In the genomic region with DNA sequence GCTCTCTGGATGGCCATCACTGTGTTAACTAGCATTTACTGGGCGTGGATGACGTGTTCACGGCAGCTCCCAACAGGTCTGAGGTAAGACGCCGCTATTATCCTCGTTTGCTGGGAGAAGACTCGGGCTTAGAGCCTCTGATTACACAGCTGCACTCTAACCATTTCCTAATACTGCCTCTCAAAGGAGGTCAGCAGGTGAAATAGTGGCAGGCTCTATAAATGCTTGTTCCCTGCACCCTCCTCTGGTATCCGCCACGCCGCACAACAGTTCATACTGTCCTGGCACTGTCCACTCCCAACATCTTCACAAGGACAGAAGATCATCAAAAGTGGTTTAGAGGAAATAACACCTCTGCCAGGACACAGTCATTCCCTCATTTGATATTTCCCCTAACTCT, we compare ENCODE assay signal across 16 cellular contexts. TPM values are rescaled to one million over a fixed set of nuclear protein-coding genes. Genes with fewer than 3 reads are reported as not detected.
DNase-seq lines count a peak whose midpoint lies in the region; ATAC-seq and TF ChIP-seq lines count a peak whose summit lies in the region.
"Had no signal": no experiment of that assay in that cellular context is flagged by ENCODE, and none has a peak within 500 bp of the region (broad histone marks: within the 10 kb centered on the region; RNA-seq: fewer than 3 reads in every experiment).

No MANE protein-coding gene starts in this region.

- H3K9ac ChIP-seq in colonic mucosa (ENCODE audit: low read depth in 2 of 2, low read length in 2 of 2) = no peak overlapping the region

- intact Hi-C loops in natural killer cell (cut with micrococcal nuclease) (no loop called here), right cardiac atrium (cut with DNase I) (no loop called here), colonic mucosa (cut with DNase I) (no loop called here)

- H3K4me1 ChIP-seq in right cardiac atrium (ENCODE audit: control insufficient read depth, insufficient read depth, low read length) (peaks cover 61% of the 10 kb centered on the region), colonic mucosa (peaks cover 11% of the 10 kb centered on the region)

- no peak overlapping the region for H3K4me3 ChIP-seq in right cardiac atrium (ENCODE audit: low read length)
- H3K4me3 ChIP-seq in colonic mucosa = no peak overlapping the region
- H3K4me3 ChIP-seq: transverse colon had no signal

- H3K9me3 Mint-ChIP-seq in natural killer cell = no peaks in the 10 kb centered on the region
- H3K9me3 Mint-ChIP-seq in natural killer cell treated with Interleukin-12 subunit alpha and Interleukin-12 subunit beta and Interleukin-15 and Interleukin-18, amount 100 ng/mL, for 72 hours = no peaks in the 10 kb centered on the region
- H3K9me3 Mint-ChIP-seq: activated CD4-positive, alpha-beta T cell treated with anti-CD3 and anti-CD28 coated beads, Interleukin-2, amount 10 ng/mL, durations not matched to agents 24 days and 14 days had no signal

- peak overlapping the region; percentile 2 for H3K4me3 Mint-ChIP-seq in natural killer cell
- no peak overlapping the region for H3K4me3 Mint-ChIP-seq in natural killer cell treated with Interleukin-12 subunit alpha and Interleukin-12 subunit beta and Interleukin-15 and Interleukin-18, amount 100 ng/mL, for 72 hours
- H3K4me3 Mint-ChIP-seq: activated CD4-positive, alpha-beta T cell treated with anti-CD3 and anti-CD28 coated beads, Interleukin-2, amount 10 ng/mL, durations not matched to agents 24 days and 14 days had no signal

- WGBS in right cardiac atrium = 78% methylated on average over 10 of the region's 10 CpGs

- no peaks in the 10 kb centered on the region for H3K27me3 Mint-ChIP-seq in natural killer cell (ENCODE audit: low read depth in 2 of 2)
- H3K27me3 Mint-ChIP-seq in natural killer cell treated with Interleukin-12 subunit alpha and Interleukin-12 subunit beta and Interleukin-15 and Interleukin-18, amount 100 ng/mL, for 72 hours = no peaks in the 10 kb centered on the region
- H3K27me3 Mint-ChIP-seq: activated CD4-positive, alpha-beta T cell treated with anti-CD3 and anti-CD28 coated beads, Interleukin-2, amount 10 ng/mL, durations not matched to agents 24 days and 14 days had no signal

- no peaks in the 10 kb centered on the region for H3K36me3 ChIP-seq in colonic mucosa
- H3K36me3 ChIP-seq: transverse colon had no signal

- no peaks in the 10 kb centered on the region for H3K27me3 ChIP-seq in right cardiac atrium (ENCODE audit: control insufficient read depth, insufficient read depth)
- H3K27me3 ChIP-seq in colonic mucosa = no peaks in the 10 kb centered on the region
- H3K27me3 ChIP-seq: transverse colon had no signal

- TF ChIP-seq CTCF in natural killer cell (IDR thresholded peaks at IDR 0.05) (no peak), colonic mucosa (IDR thresholded peaks at IDR 0.05) (no peak)

- peak overlapping the region; percentile 5 to 49 for H3K27ac Mint-ChIP-seq in natural killer cell
- H3K27ac Mint-ChIP-seq in natural killer cell treated with Interleukin-12 subunit alpha and Interleukin-12 subunit beta and Interleukin-15 and Interleukin-18, amount 100 ng/mL, for 72 hours = peak overlapping the region in 1 of 2 donors; percentile 11
- H3K27ac Mint-ChIP-seq: activated CD4-positive, alpha-beta T cell treated with anti-CD3 and anti-CD28 coated beads, Interleukin-2, amount 10 ng/mL, durations not matched to agents 24 days and 14 days had no signal

- DNase-seq in natural killer cell (no peak), SHP77 (lab: John Stamatoyannopoulos, UW) (peak; percentile 88 to 94), right cardiac atrium (peak in 1 of 3 donors; percentile 45), mucosa of gallbladder (ENCODE audit: low spot score) (no peak), colonic mucosa (no peak)
- no peak for DNase-seq in natural killer cell treated with Interleukin-12 subunit alpha and Interleukin-12 subunit beta and Interleukin-15 and Interleukin-18, amount 100 ng/mL, for 72 hours (ENCODE audit: low spot score)
- DNase-seq: activated CD4-positive, alpha-beta T cell treated with anti-CD3 and anti-CD28 coated beads, Interleukin-2, amount 10 ng/mL, durations not matched to agents 24 days and 14 days; activated naive CD4-positive, alpha-beta T cell treated with Interleukin-2 at 50 U/mL for 16 hours; aorta; DMS79; kidney glomerular epithelial cell; NCI-H187; stimulated activated naive CD4-positive, alpha-beta T cell treated with Interleukin-2 at 50 U/mL for 16 hours; transverse colon had no signal

- H3K36me3 Mint-ChIP-seq in natural killer cell = no peaks in the 10 kb centered on the region
- H3K36me3 Mint-ChIP-seq in natural killer cell treated with Interleukin-12 subunit alpha and Interleukin-12 subunit beta and Interleukin-15 and Interleukin-18, amount 100 ng/mL, for 72 hours = peaks cover 7% of the 10 kb centered on the region

- peaks cover 95 to 96% of the 10 kb centered on the region in 2 donors for H3K4me1 Mint-ChIP-seq in natural killer cell
- peaks cover 76 to 92% of the 10 kb centered on the region in 2 donors for H3K4me1 Mint-ChIP-seq in natural killer cell treated with Interleukin-12 subunit alpha and Interleukin-12 subunit beta and Interleukin-15 and Interleukin-18, amount 100 ng/mL, for 72 hours (ENCODE audit: low read depth in 2 of 2)

- H3K27ac ChIP-seq in right cardiac atrium (ENCODE audit: low read length) (peak overlapping the region; percentile 96), colonic mucosa (no peak overlapping the region)
- H3K27ac ChIP-seq: transverse colon had no signal

- H3K9me3 ChIP-seq in right cardiac atrium (ENCODE audit: control insufficient read depth, low read length) (no peaks in the 10 kb centered on the region), colonic mucosa (no peaks in the 10 kb centered on the region)
- H3K9me3 ChIP-seq: transverse colon had no signal

- ATAC-seq in natural killer cell (no peak), right cardiac atrium (peak; percentile 28 to 73), HG02623 (IDR thresholded peaks at IDR 0.05; ENCODE audit: unreplicated experiment) (no peak), GM21723 (IDR thresholded peaks at IDR 0.05; ENCODE audit: unreplicated experiment) (no peak)
- ATAC-seq in natural killer cell treated with Interleukin-12 subunit alpha and Interleukin-12 subunit beta and Interleukin-15 and Interleukin-18, amount 100 ng/mL, for 72 hours = no peak

RNA-seq across cellular contexts. Expression of gene HIPK2, which starts 28.3 kb away (rescaled TPM):
- total RNA-seq in natural killer cell (100 to 1,000 TPM; 127 to 145 (median 144) TPM), right cardiac atrium (100 to 1,000 TPM in 2 of 4 donors, 10 to 100 TPM in 2; 92.6 to 131 (median 113) TPM), mucosa of gallbladder (49.0 TPM), colonic mucosa (10 to 100 TPM; 25.3 to 28.4 TPM)
- 100 to 1,000 TPM; 152 to 245 TPM for total RNA-seq in natural killer cell treated with Interleukin-12 subunit alpha and Interleukin-12 subunit beta and Interleukin-15 and Interleukin-18, amount 100 ng/mL, for 72 hours
- polyA plus RNA-seq in right cardiac atrium = 72.1 TPM

Comparison
In these comparisons a context has a peak if more than half of its experiments do, and no peak if none do; other contexts are left out.
1. ATAC-seq: peak in right cardiac atrium (2 of 2); none in natural killer cell (0 of 3), natural killer cell treated with Interleukin-12 subunit alpha and Interleukin-12 subunit beta and Interleukin-15 and Interleukin-18, amount 100 ng/mL, for 72 hours (0 of 2), HG02623 (single experiment) and GM21723 (single experiment).
2. DNase-seq: peak in SHP77 (2 of 2); none in natural killer cell (single experiment), natural killer cell treated with Interleukin-12 subunit alpha and Interleukin-12 subunit beta and Interleukin-15 and Interleukin-18, amount 100 ng/mL, for 72 hours (single experiment), mucosa of gallbladder (single experiment) and colonic mucosa (single experiment).